In genomic region chrX:17375631-17376380, GRCh38 we compare ENCODE assay signal across 8 cellular contexts.
DNase-seq lines count a peak whose midpoint lies in the region; ATAC-seq lines count a peak whose summit lies in the region.

No MANE protein-coding gene starts in this region.

- H3K27me3 ChIP-seq in adipocyte (replicated peaks; ENCODE audit: control insufficient read depth, insufficient read depth, low read length) = no peaks in the 10 kb centered on the region
- H3K27me3 ChIP-seq in iPS-18a (ENCODE audit: control insufficient read depth, insufficient read depth, low read length) = peaks cover 39% of the 10 kb centered on the region

- H3K4me1 ChIP-seq in adipocyte (ENCODE audit: control insufficient read depth, insufficient read depth, low read length) (peaks cover 3% of the 10 kb centered on the region), iPS-18a (ENCODE audit: control insufficient read depth, low read depth, low read length) (peaks cover 18% of the 10 kb centered on the region)

- H3K4me3 ChIP-seq in adipocyte (ENCODE audit: low read length) = peak overlapping the region; percentile 88
- peak overlapping the region; percentile 73 for H3K4me3 ChIP-seq in iPS-18a (ENCODE audit: low read length)

- H3K36me3 ChIP-seq in adipocyte (ENCODE audit: control insufficient read depth, insufficient read depth, low read length, severe bottlenecking) = no peaks in the 10 kb centered on the region
- no peaks in the 10 kb centered on the region for H3K36me3 ChIP-seq in iPS-18a (ENCODE audit: control insufficient read depth, low read depth, low read length)

- no peak for ATAC-seq in stimulated activated naive CD8-positive, alpha-beta T cell treated with anti-CD3 and anti-CD28 coated beads, Interleukin-15, Interleukin-2, amounts not matched to agents 100 U/mL and 50 U/mL, for 24 hours
- ATAC-seq in HG03460 (IDR thresholded peaks at IDR 0.05; ENCODE audit: unreplicated experiment) = no peak

- no peak overlapping the region for H3K27ac ChIP-seq in iPS-18a (ENCODE audit: low read length)

- peaks cover 2% of the 10 kb centered on the region for H3K9me3 ChIP-seq in adipocyte (ENCODE audit: control insufficient read depth, low read length)
- no peaks in the 10 kb centered on the region for H3K9me3 ChIP-seq in iPS-18a (ENCODE audit: control insufficient read depth, low read depth, low read length)

- peak overlapping the region; percentile 85 for H3K9ac ChIP-seq in adipocyte (ENCODE audit: low read length)
- H3K9ac ChIP-seq in iPS-18a (ENCODE audit: low read length) = no peak overlapping the region

- peak in 2 of 3 experiments; percentile 73 to 81 for DNase-seq in NCI-H1417 (lab: John Stamatoyannopoulos, UW)
- DNase-seq in NCI-H1417 treated with DMSO at 0.1 percent for 48 hours (lab: John Stamatoyannopoulos, UW) = no peak
- DNase-seq in adipocyte (ENCODE audit: low read depth) = peak; percentile 48
- DNase-seq in stimulated activated naive CD8-positive, alpha-beta T cell treated with anti-CD3 and anti-CD28 coated beads, Interleukin-15, Interleukin-2, amounts not matched to agents 100 U/mL and 50 U/mL, for 24 hours = peak; percentile 3
- no peak for DNase-seq in AG08395 (ENCODE audit: low spot score)
- DNase-seq in stimulated activated CD4-positive, alpha-beta T cell treated with anti-CD3 and anti-CD28 coated beads, Interleukin-4, amount 100 ng/mL, for 1 hour = no peak

Comparison
In these comparisons a context has a peak if more than half of its experiments do, and no peak if none do; other contexts are left out.
1. DNase-seq: peak in NCI-H1417 (2 of 3), adipocyte (single experiment) and stimulated activated naive CD8-positive, alpha-beta T cell treated with anti-CD3 and anti-CD28 coated beads, Interleukin-15, Interleukin-2, amounts not matched to agents 100 U/mL and 50 U/mL, for 24 hours (single experiment); none in NCI-H1417 treated with DMSO at 0.1 percent for 48 hours (single experiment), AG08395 (single experiment) and stimulated activated CD4-positive, alpha-beta T cell treated with anti-CD3 and anti-CD28 coated beads, Interleukin-4, amount 100 ng/mL, for 1 hour (single experiment).